ENCODE assay signal across 1 cellular context in the genomic region with DNA sequence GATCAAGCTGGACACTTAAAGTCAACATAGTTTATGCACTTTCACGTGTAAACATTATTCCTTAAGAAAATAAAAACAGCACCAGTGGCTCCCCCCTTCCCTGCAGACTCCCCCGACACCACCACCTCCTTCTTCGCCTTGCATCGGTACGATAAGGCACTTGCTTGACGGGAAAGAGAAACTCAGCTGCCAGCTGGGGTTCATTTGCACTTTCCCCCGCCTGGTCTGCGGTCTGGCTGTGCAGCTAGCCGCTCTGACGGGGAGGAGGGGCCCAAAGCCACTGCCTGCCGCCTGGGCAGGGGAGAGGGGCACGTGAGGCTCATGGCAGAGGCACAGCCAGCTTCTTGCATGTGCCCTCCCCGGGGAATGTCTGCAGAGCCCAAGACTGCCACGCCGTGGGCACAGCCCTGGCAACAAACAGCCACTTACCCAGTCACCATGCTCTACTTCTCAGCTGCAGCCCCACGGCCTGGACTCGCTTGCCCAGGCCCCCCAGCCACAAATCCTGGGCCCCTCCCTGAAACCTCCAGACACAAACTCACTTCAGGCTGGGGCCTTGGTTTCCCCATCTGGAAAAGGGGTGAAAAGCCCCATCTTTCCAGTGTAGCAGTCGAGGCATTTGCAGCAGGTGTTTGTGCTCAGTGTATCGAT.
TF ChIP-seq lines count a peak whose summit lies in the region.

No MANE protein-coding gene starts in this region.

TF ChIP-seq in HepG2, 621 proteins besides CTCF, POLR2A, EP300 and RAD21 (continued from another document and continues in another):
- TF ChIP-seq, protein P1, sequence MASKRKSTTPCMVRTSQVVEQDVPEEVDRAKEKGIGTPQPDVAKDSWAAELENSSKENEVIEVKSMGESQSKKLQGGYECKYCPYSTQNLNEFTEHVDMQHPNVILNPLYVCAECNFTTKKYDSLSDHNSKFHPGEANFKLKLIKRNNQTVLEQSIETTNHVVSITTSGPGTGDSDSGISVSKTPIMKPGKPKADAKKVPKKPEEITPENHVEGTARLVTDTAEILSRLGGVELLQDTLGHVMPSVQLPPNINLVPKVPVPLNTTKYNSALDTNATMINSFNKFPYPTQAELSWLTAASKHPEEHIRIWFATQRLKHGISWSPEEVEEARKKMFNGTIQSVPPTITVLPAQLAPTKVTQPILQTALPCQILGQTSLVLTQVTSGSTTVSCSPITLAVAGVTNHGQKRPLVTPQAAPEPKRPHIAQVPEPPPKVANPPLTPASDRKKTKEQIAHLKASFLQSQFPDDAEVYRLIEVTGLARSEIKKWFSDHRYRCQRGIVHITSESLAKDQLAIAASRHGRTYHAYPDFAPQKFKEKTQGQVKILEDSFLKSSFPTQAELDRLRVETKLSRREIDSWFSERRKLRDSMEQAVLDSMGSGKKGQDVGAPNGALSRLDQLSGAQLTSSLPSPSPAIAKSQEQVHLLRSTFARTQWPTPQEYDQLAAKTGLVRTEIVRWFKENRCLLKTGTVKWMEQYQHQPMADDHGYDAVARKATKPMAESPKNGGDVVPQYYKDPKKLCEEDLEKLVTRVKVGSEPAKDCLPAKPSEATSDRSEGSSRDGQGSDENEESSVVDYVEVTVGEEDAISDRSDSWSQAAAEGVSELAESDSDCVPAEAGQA (IDR thresholded peaks at IDR 0.05; ENCODE audit: low read depth), result peak; percentile 71
- TF ChIP-seq, protein P1 (CRISPR knock-in tag; IDR thresholded peaks at IDR 0.05; ENCODE audit: borderline replicate concordance), result no peak
- TF ChIP-seq AGO1 (IDR thresholded peaks at IDR 0.05; ENCODE audit: low read depth, low read length, poor library complexity, severe bottlenecking) (peak; percentile 21), JUND (CRISPR knock-in tag; IDR thresholded peaks at IDR 0.05) (no peak), ZNF543 (CRISPR knock-in tag; IDR thresholded peaks at IDR 0.05) (0 out of 2 replicates have a peak, but pooled peaks have one; percentile 13), ZNF75D (CRISPR knock-in tag; IDR thresholded peaks at IDR 0.05; ENCODE audit: borderline replicate concordance) (0 out of 2 replicates have a peak, but pooled peaks have one; percentile 8), ZSCAN25 (CRISPR knock-in tag; IDR thresholded peaks at IDR 0.05) (peak; percentile 84), HOXA9 (CRISPR knock-in tag; IDR thresholded peaks at IDR 0.05; ENCODE audit: borderline replicate concordance) (no peak), ZNF101 (CRISPR knock-in tag; IDR thresholded peaks at IDR 0.05; ENCODE audit: borderline replicate concordance, low read depth) (peak; percentile 5; the same call in 1 of the 2 replicates), NFRKB (IDR thresholded peaks at IDR 0.05) (no peak), ZNF691 (CRISPR knock-in tag; IDR thresholded peaks at IDR 0.05; ENCODE audit: borderline replicate concordance, low read depth) (peak; percentile 79; the same call in 1 of the 2 replicates), ISX (CRISPR knock-in tag; conservative IDR thresholded peaks at IDR 0.05) (no peak), ZNF674 (CRISPR knock-in tag; IDR thresholded peaks at IDR 0.05; ENCODE audit: low read depth) (no peak), SOX6 (IDR thresholded peaks at IDR 0.05) (no peak), SOX6 (CRISPR knock-in tag; IDR thresholded peaks at IDR 0.05) (0 out of 2 replicates have a peak, but pooled peaks have one; percentile 14), MIER3 (CRISPR knock-in tag; IDR thresholded peaks at IDR 0.05; ENCODE audit: borderline replicate concordance) (0 out of 2 replicates have a peak, but pooled peaks have one; percentile 10), SRSF4 (IDR thresholded peaks at IDR 0.05; ENCODE audit: low read depth, low read length, poor library complexity, severe bottlenecking) (no peak), NCOA5 (CRISPR knock-in tag; IDR thresholded peaks at IDR 0.05) (no peak), CBFB (CRISPR knock-in tag; IDR thresholded peaks at IDR 0.05) (peak; percentile 96), NCOA2 (CRISPR knock-in tag; IDR thresholded peaks at IDR 0.05) (peak; percentile 51), REXO4 (CRISPR knock-in tag; IDR thresholded peaks at IDR 0.05; ENCODE audit: borderline replicate concordance) (no peak), ZNF317 (CRISPR knock-in tag; IDR thresholded peaks at IDR 0.05) (no peak; the same call in 1 of the 2 replicates), FOXO1 (CRISPR knock-in tag; IDR thresholded peaks at IDR 0.05) (peak; percentile 81), ZBTB25 (CRISPR knock-in tag; IDR thresholded peaks at IDR 0.05) (no peak), ZNF546 (CRISPR knock-in tag; conservative IDR thresholded peaks at IDR 0.05) (0 out of 2 replicates have a peak, but pooled peaks have one; percentile 27), PLRG1 (conservative IDR thresholded peaks at IDR 0.05) (no peak), SMAD9 (CRISPR knock-in tag; IDR thresholded peaks at IDR 0.05) (peak; percentile 77; the same call in 1 of the 2 replicates), ZGPAT (CRISPR knock-in tag; IDR thresholded peaks at IDR 0.05) (no peak; the same call in 1 of the 2 replicates), ZFX (CRISPR knock-in tag; IDR thresholded peaks at IDR 0.05; ENCODE audit: low read depth) (peak; percentile 56; the same call in 1 of the 2 replicates), ZNF260 (CRISPR knock-in tag; IDR thresholded peaks at IDR 0.05; ENCODE audit: borderline replicate concordance, low read depth) (no peak), ZNF878 (CRISPR knock-in tag; IDR thresholded peaks at IDR 0.05) (peak; percentile 64; the same call in 1 of the 2 replicates), ZNF672 (CRISPR knock-in tag; IDR thresholded peaks at IDR 0.05) (no peak), MNT (IDR thresholded peaks at IDR 0.05) (no peak), ZC3H4 (CRISPR knock-in tag; IDR thresholded peaks at IDR 0.05; ENCODE audit: borderline replicate concordance) (no peak), ZNF468 (CRISPR knock-in tag; IDR thresholded peaks at IDR 0.05) (0 out of 2 replicates have a peak, but pooled peaks have one; percentile 18), ZFP62 (CRISPR knock-in tag; IDR thresholded peaks at IDR 0.05) (no peak), FOXK1 (CRISPR knock-in tag; IDR thresholded peaks at IDR 0.05; ENCODE audit: borderline replicate concordance, low read depth) (0 out of 2 replicates have a peak, but pooled peaks have one; percentile 19)
- TF ChIP-seq, protein P2, sequence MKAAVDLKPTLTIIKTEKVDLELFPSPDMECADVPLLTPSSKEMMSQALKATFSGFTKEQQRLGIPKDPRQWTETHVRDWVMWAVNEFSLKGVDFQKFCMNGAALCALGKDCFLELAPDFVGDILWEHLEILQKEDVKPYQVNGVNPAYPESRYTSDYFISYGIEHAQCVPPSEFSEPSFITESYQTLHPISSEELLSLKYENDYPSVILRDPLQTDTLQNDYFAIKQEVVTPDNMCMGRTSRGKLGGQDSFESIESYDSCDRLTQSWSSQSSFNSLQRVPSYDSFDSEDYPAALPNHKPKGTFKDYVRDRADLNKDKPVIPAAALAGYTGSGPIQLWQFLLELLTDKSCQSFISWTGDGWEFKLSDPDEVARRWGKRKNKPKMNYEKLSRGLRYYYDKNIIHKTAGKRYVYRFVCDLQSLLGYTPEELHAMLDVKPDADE (CRISPR knock-in tag; IDR thresholded peaks at IDR 0.05), result peak; percentile 74; the same call in 1 of the 2 replicates
- TF ChIP-seq, protein P3, sequence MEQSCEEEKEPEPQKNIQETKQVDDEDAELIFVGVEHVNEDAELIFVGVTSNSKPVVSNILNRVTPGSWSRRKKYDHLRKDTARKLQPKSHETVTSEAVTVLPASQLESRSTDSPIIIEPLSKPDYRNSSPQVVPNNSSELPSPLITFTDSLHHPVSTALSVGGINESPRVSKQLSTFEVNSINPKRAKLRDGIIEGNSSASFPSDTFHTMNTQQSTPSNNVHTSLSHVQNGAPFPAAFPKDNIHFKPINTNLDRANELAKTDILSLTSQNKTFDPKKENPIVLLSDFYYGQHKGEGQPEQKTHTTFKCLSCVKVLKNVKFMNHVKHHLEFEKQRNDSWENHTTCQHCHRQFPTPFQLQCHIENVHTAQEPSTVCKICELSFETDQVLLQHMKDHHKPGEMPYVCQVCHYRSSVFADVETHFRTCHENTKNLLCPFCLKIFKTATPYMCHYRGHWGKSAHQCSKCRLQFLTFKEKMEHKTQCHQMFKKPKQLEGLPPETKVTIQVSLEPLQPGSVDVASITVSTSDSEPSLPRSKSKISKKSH (CRISPR knock-in tag; IDR thresholded peaks at IDR 0.05; ENCODE audit: borderline replicate concordance), result peak; percentile 58; the same call in 1 of the 2 replicates
